Comparison of ENCODE assay signal across 18 cellular contexts in the genomic region with DNA sequence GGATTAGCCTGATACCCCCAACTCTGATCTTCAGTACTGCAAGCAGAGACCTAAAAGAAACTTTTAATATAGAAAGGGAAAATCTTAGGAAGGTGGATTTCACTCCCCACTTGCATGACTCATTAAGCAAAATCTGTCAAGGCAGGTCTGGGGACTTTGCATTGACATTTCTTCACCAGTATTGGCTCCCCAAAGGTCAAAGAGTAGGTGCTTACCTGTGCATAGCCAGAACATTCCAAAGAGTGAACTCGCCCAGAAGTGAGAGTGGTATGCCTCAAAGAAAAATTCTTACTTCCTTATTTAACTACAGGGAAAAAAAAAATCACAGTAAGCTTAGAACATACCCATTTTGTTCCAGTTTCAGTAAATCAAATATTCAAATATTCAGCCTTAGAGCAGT.
"Had no signal": no experiment of that assay in that cellular context is flagged by ENCODE, and none has a peak within 500 bp of the region (broad histone marks: within the 10 kb centered on the region; RNA-seq: fewer than 3 reads in every experiment).

No MANE protein-coding gene starts in this region.

- H3K36me3 Mint-ChIP-seq: activated naive CD4-positive, alpha-beta T cell treated with anti-CD3 and anti-CD28 coated beads, Interleukin-2, amount 10 ng/mL, durations not matched to agents 7 days and 5 days; immature natural killer cell; naive B cell; stimulated activated effector memory CD8-positive, alpha-beta T cell treated with anti-CD3 and anti-CD28 coated beads, Interleukin-12 subunit alpha, Interleukin-12 subunit beta, amount 100 ng/mL, for 72 hours; T-cell had no signal

- H3K4me3 ChIP-seq: ascending aorta, cardiac muscle cell, ovary, thyroid gland, uterus had no signal

- H3K9me3 Mint-ChIP-seq: activated naive CD4-positive, alpha-beta T cell treated with anti-CD3 and anti-CD28 coated beads, Interleukin-2, amount 10 ng/mL, durations not matched to agents 7 days and 5 days; endodermal cell; stimulated activated effector memory CD8-positive, alpha-beta T cell treated with anti-CD3 and anti-CD28 coated beads, Interleukin-12 subunit alpha, Interleukin-12 subunit beta, amount 100 ng/mL, for 72 hours had no signal

- H3K36me3 ChIP-seq: ascending aorta, cardiac muscle cell, ovary, thyroid gland, uterus had no signal

- ATAC-seq: activated CD4-positive, CD25-positive, alpha-beta regulatory T cell treated with anti-CD3 and anti-CD28 coated beads, Interleukin-2, amount 50 U/mL, for 24 hours; left cardiac atrium; stimulated activated effector memory CD8-positive, alpha-beta T cell treated with anti-CD3 and anti-CD28 coated beads, Interleukin-12 subunit alpha, Interleukin-12 subunit beta, amount 100 ng/mL, for 72 hours; T-cell had no signal

- H3K4me1 ChIP-seq: ascending aorta, uterus had no signal

- H3K27ac Mint-ChIP-seq: activated naive CD4-positive, alpha-beta T cell treated with anti-CD3 and anti-CD28 coated beads, Interleukin-2, amount 10 ng/mL, durations not matched to agents 7 days and 5 days; endodermal cell; immature natural killer cell; naive B cell; stimulated activated effector memory CD8-positive, alpha-beta T cell treated with anti-CD3 and anti-CD28 coated beads, Interleukin-12 subunit alpha, Interleukin-12 subunit beta, amount 100 ng/mL, for 72 hours; T-cell had no signal

- DNase-seq: activated CD4-positive, alpha-beta T cell treated with anti-CD3 and anti-CD28 coated beads, Interleukin-2, amount 50 U/mL, for 4 hours; activated naive CD4-positive, alpha-beta T cell treated with anti-CD3 and anti-CD28 coated beads, Interleukin-2, amount 10 ng/mL, durations not matched to agents 7 days and 5 days; activated T-cell treated with anti-CD3 and anti-CD28 coated beads, Interleukin-2, amount 50 U/mL, for 1 hour; endodermal cell; foreskin fibroblast; head of caudate nucleus; immature natural killer cell; left cardiac atrium; naive B cell; ovary; T-cell; T1000; uterus had no signal

- H3K4me3 Mint-ChIP-seq: activated naive CD4-positive, alpha-beta T cell treated with anti-CD3 and anti-CD28 coated beads, Interleukin-2, amount 10 ng/mL, durations not matched to agents 7 days and 5 days; endodermal cell; immature natural killer cell; naive B cell; stimulated activated effector memory CD8-positive, alpha-beta T cell treated with anti-CD3 and anti-CD28 coated beads, Interleukin-12 subunit alpha, Interleukin-12 subunit beta, amount 100 ng/mL, for 72 hours; T-cell had no signal

- H3K27ac ChIP-seq: ascending aorta, cardiac muscle cell, ovary, thyroid gland, uterus had no signal

- H3K27me3 Mint-ChIP-seq: activated naive CD4-positive, alpha-beta T cell treated with anti-CD3 and anti-CD28 coated beads, Interleukin-2, amount 10 ng/mL, durations not matched to agents 7 days and 5 days; naive B cell; T-cell had no signal

- H3K4me1 Mint-ChIP-seq: activated naive CD4-positive, alpha-beta T cell treated with anti-CD3 and anti-CD28 coated beads, Interleukin-2, amount 10 ng/mL, durations not matched to agents 7 days and 5 days; immature natural killer cell; naive B cell; stimulated activated effector memory CD8-positive, alpha-beta T cell treated with anti-CD3 and anti-CD28 coated beads, Interleukin-12 subunit alpha, Interleukin-12 subunit beta, amount 100 ng/mL, for 72 hours; T-cell had no signal

- H3K9me3 ChIP-seq: ovary, thyroid gland, uterus had no signal

- H3K27me3 ChIP-seq: ascending aorta, cardiac muscle cell, ovary, thyroid gland, uterus had no signal
